ENCODE assay signal across 8 cellular contexts in genomic region chr17:80035687-80035936, GRCh38. TPM values are rescaled to one million over a fixed set of nuclear protein-coding genes. Genes with fewer than 3 reads are reported as not detected.
DNase-seq lines count a peak whose midpoint lies in the region; ATAC-seq and TF ChIP-seq lines count a peak whose summit lies in the region.

A gene with protein sequence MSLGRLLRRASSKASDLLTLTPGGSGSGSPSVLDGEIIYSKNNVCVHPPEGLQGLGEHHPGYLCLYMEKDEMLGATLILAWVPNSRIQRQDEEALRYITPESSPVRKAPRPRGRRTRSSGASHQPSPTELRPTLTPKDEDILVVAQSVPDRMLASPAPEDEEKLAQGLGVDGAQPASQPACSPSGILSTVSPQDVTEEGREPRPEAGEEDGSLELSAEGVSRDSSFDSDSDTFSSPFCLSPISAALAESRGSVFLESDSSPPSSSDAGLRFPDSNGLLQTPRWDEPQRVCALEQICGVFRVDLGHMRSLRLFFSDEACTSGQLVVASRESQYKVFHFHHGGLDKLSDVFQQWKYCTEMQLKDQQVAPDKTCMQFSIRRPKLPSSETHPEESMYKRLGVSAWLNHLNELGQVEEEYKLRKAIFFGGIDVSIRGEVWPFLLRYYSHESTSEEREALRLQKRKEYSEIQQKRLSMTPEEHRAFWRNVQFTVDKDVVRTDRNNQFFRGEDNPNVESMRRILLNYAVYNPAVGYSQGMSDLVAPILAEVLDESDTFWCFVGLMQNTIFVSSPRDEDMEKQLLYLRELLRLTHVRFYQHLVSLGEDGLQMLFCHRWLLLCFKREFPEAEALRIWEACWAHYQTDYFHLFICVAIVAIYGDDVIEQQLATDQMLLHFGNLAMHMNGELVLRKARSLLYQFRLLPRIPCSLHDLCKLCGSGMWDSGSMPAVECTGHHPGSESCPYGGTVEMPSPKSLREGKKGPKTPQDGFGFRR (minus strand): TSS chr17:80035872. CDS start chr17:80013547, 22,325 bp downstream.

- peak within 1 kb of the TSS; percentile 93 for H3K4me3 ChIP-seq in fibroblast of villous mesenchyme (ENCODE audit: low read depth, low read length)

- H3K27me3 Mint-ChIP-seq in osteocyte (ENCODE audit: unreplicated experiment), result no peaks in the 10 kb centered on the region

- peaks cover 9% of the 10 kb centered on the region for H3K36me3 Mint-ChIP-seq in osteocyte (ENCODE audit: unreplicated experiment)

- peak; percentile 21 for ATAC-seq in GM19455 (IDR thresholded peaks at IDR 0.05; ENCODE audit: unreplicated experiment)
- no peak for ATAC-seq in HG03039 (IDR thresholded peaks at IDR 0.05; ENCODE audit: unreplicated experiment)
- ATAC-seq in HG03469 (IDR thresholded peaks at IDR 0.05; ENCODE audit: unreplicated experiment), result no peak

- H3K4me1 Mint-ChIP-seq in osteocyte (ENCODE audit: unreplicated experiment), result peaks cover 26% of the 10 kb centered on the region

- TF ChIP-seq CTCF in fibroblast of villous mesenchyme (IDR thresholded peaks at IDR 0.05; ENCODE audit: insufficient read depth, low read depth, low read length) (no peak), osteocyte (IDR thresholded peaks at IDR 0.05) (no peak)

- DNase-seq in T follicular helper cell (ENCODE audit: low read depth), result peak; percentile 33
- DNase-seq in fibroblast of villous mesenchyme (ENCODE audit: low read depth), result no peak
- DNase-seq in osteocyte (ENCODE audit: extremely low spot score, unreplicated experiment), result no peak
- DNase-seq in RKO (ENCODE audit: low spot score), result no peak
- DNase-seq in cortex of kidney (lab: John Stamatoyannopoulos, UW), result no peak

- peak within 1 kb of the TSS; percentile 94 for H3K4me3 Mint-ChIP-seq in osteocyte (ENCODE audit: unreplicated experiment)

- peak within 1 kb of the TSS; percentile 98 for H3K27ac Mint-ChIP-seq in osteocyte (ENCODE audit: unreplicated experiment)

- no peaks in the 10 kb centered on the region for H3K9me3 Mint-ChIP-seq in osteocyte (ENCODE audit: unreplicated experiment)

RNA-seq across cellular contexts. Expression of the gene that starts here (rescaled TPM):
- total RNA-seq in fibroblast of villous mesenchyme (32.8 and 44.8 TPM in 2 replicates), osteocyte (45.2 and 45.9 TPM in 2 replicates)
